18 cellular contexts compared by ENCODE assay signal in genomic region chr22:48104786-48105185, GRCh38.
A peak's percentile ranks its signal among the peaks of the same experiment; 100 is the strongest.
DNase-seq lines count a peak whose midpoint lies in the region; ATAC-seq and TF ChIP-seq lines count a peak whose summit lies in the region.
"Had no signal": no experiment of that assay in that cellular context is flagged by ENCODE, and none has a peak within 500 bp of the region (broad histone marks: within the 10 kb centered on the region; RNA-seq: fewer than 3 reads in every experiment).

No MANE protein-coding gene starts in this region.

- H2AFZ ChIP-seq in PC-3 (ENCODE audit: low read length): no peak overlapping the region
- H2AFZ ChIP-seq: PC-9 had no signal

- peak overlapping the region in 4 of 59 donors; percentile 4 to 75 (median 18) for H3K27ac ChIP-seq in dorsolateral prefrontal cortex
- no peak overlapping the region for H3K27ac ChIP-seq in PC-3 (ENCODE audit: low read length)
- H3K27ac ChIP-seq: 22Rv1, PC-9, RWPE1 had no signal

- H4K20me1 ChIP-seq in PC-3 (ENCODE audit: low read length): no peaks in the 10 kb centered on the region

- peaks cover 26% of the 10 kb centered on the region for H3K27me3 Mint-ChIP-seq in activated CD4-positive, alpha-beta T cell treated with anti-CD3 and anti-CD28 coated beads, Interleukin-2, amount 10 ng/mL, durations not matched to agents 24 days and 14 days
- H3K27me3 Mint-ChIP-seq in activated CD4-positive, alpha-beta T cell treated with anti-CD3 and anti-CD28 coated beads for 36 hours: peaks cover 17% of the 10 kb centered on the region

- ATAC-seq in activated CD4-positive, alpha-beta T cell treated with anti-CD3 and anti-CD28 coated beads for 36 hours: no peak
- ATAC-seq in PC-3 (no peak), GM19455 (IDR thresholded peaks at IDR 0.05; ENCODE audit: unreplicated experiment) (no peak)
- ATAC-seq: GM12878 had no signal

- H3K4me1 ChIP-seq in PC-3 (ENCODE audit: insufficient read depth, low read length): no peaks in the 10 kb centered on the region

- no peaks in the 10 kb centered on the region for H3K9me2 ChIP-seq in PC-3 (replicated peaks; ENCODE audit: low read length)

- no peak overlapping the region for H3K4me3 Mint-ChIP-seq in activated CD4-positive, alpha-beta T cell treated with anti-CD3 and anti-CD28 coated beads, Interleukin-2, amount 10 ng/mL, durations not matched to agents 24 days and 14 days
- no peak overlapping the region for H3K4me3 Mint-ChIP-seq in activated CD4-positive, alpha-beta T cell treated with anti-CD3 and anti-CD28 coated beads for 36 hours
- H3K4me3 Mint-ChIP-seq: B cell; CD4-positive, alpha-beta T cell had no signal

- H3K4me2 ChIP-seq in PC-3 (ENCODE audit: low read length): no peak overlapping the region
- H3K4me2 ChIP-seq: PC-9 had no signal

- no peaks in the 10 kb centered on the region for H3K9me3 ChIP-seq in PC-3 (ENCODE audit: low read length)

- TF ChIP-seq CTCF in dorsolateral prefrontal cortex (IDR thresholded peaks at IDR 0.05 in 54 of 56, conservative IDR thresholded peaks at IDR 0.05 in 2 of 56; ENCODE audit: low read depth in 1 of 56, partially characterized antibody in 56 of 56): no peak
- no peak for TF ChIP-seq CTCF in GM13976 (IDR thresholded peaks at IDR 0.05; ENCODE audit: borderline replicate concordance, control extremely low read depth, extremely low read depth, insufficient read depth, missing control alignments)
- TF ChIP-seq CTCF in PC-3 (conservative IDR thresholded peaks at IDR 0.05; ENCODE audit: low read depth, low read length): no peak

- peak; percentile 34 for DNase-seq in activated CD4-positive, alpha-beta T cell treated with anti-CD3 and anti-CD28 coated beads, Interleukin-2, amount 10 ng/mL, durations not matched to agents 24 days and 14 days
- no peak for DNase-seq in activated CD4-positive, alpha-beta T cell treated with anti-CD3 and anti-CD28 coated beads for 36 hours
- DNase-seq in dorsolateral prefrontal cortex (peak in 6 of 10 donors; percentile 32 to 73 (median 58)), middle frontal gyrus (ENCODE audit: extremely low spot score, low spot score) (peak; percentile 8), GM13976 (ENCODE audit: low spot score) (no peak), PC-3 (no peak)
- DNase-seq in stimulated activated naive CD4-positive, alpha-beta T cell treated with Interleukin-2 at 50 U/mL for 16 hours (lab: John Stamatoyannopoulos, UW): no peak
- DNase-seq: CD4-positive, alpha-beta T cell; KBM-7; NCI-H1105 treated with DMSO at 0.1 percent for 48 hours; NCI-H2107; NCI-H510A; PC-9 had no signal

- H3K36me3 Mint-ChIP-seq in activated CD4-positive, alpha-beta T cell treated with anti-CD3 and anti-CD28 coated beads, Interleukin-2, amount 10 ng/mL, durations not matched to agents 24 days and 14 days (ENCODE audit: low read depth): no peaks in the 10 kb centered on the region
- peaks cover 3% of the 10 kb centered on the region for H3K36me3 Mint-ChIP-seq in activated CD4-positive, alpha-beta T cell treated with anti-CD3 and anti-CD28 coated beads for 36 hours (ENCODE audit: low read depth)

- no peaks in the 10 kb centered on the region for H3K79me2 ChIP-seq in PC-3 (ENCODE audit: low read length)

- no TSS peak for BruUV-seq in PC-3 (replicated peaks; lab: Mats Ljungman, UMichigan)

- peaks cover 10% of the 10 kb centered on the region for H3K9me3 Mint-ChIP-seq in activated CD4-positive, alpha-beta T cell treated with anti-CD3 and anti-CD28 coated beads, Interleukin-2, amount 10 ng/mL, durations not matched to agents 24 days and 14 days
- H3K9me3 Mint-ChIP-seq in activated CD4-positive, alpha-beta T cell treated with anti-CD3 and anti-CD28 coated beads for 36 hours (ENCODE audit: low read depth): peaks cover 8% of the 10 kb centered on the region

- H3K27ac Mint-ChIP-seq in activated CD4-positive, alpha-beta T cell treated with anti-CD3 and anti-CD28 coated beads, Interleukin-2, amount 10 ng/mL, durations not matched to agents 24 days and 14 days: no peak overlapping the region
- no peak overlapping the region for H3K27ac Mint-ChIP-seq in activated CD4-positive, alpha-beta T cell treated with anti-CD3 and anti-CD28 coated beads for 36 hours
- H3K27ac Mint-ChIP-seq: B cell; CD4-positive, alpha-beta T cell had no signal

- H3K9ac ChIP-seq in PC-3 (ENCODE audit: low read length): no peak overlapping the region

- no peaks in the 10 kb centered on the region for H3F3A ChIP-seq in PC-3 (ENCODE audit: low read length, unreplicated experiment)

- in situ Hi-C loops in GM13976 (cut with MboI; ENCODE audit: low sequenced_read_pairs, unreplicated experiment): no loop called here

- H3K36me3 ChIP-seq in PC-3 (ENCODE audit: low read depth, low read length): no peaks in the 10 kb centered on the region

- intact Hi-C loops in activated CD4-positive, alpha-beta T cell treated with anti-CD3 and anti-CD28 coated beads, Interleukin-2, amount 10 ng/mL, durations not matched to agents 24 days and 14 days (cut with micrococcal nuclease): no loop called here
- intact Hi-C loops in activated CD4-positive, alpha-beta T cell treated with anti-CD3 and anti-CD28 coated beads for 36 hours (cut with DNase I, micrococcal nuclease): no loop called here
- intact Hi-C loops in dorsolateral prefrontal cortex (cut with DNase I) (no loop called here), PC-3 (cut with micrococcal nuclease) (no loop called here)

- POLR2A ChIA-PET in activated CD4-positive, alpha-beta T cell treated with anti-CD3 and anti-CD28 coated beads for 36 hours (lab: Charles Lee): no interaction called here
- POLR2A ChIA-PET in PC-3 (lab: Charles Lee; ENCODE audit: unreplicated experiment): no interaction called here

- H3K4me1 Mint-ChIP-seq in activated CD4-positive, alpha-beta T cell treated with anti-CD3 and anti-CD28 coated beads, Interleukin-2, amount 10 ng/mL, durations not matched to agents 24 days and 14 days: peaks cover 12% of the 10 kb centered on the region
- H3K4me1 Mint-ChIP-seq in activated CD4-positive, alpha-beta T cell treated with anti-CD3 and anti-CD28 coated beads for 36 hours: peaks cover 3% of the 10 kb centered on the region

- peaks cover 0 to 11% (median 0%) of the 10 kb centered on the region in 45 donors for H3K27me3 ChIP-seq in dorsolateral prefrontal cortex
- H3K27me3 ChIP-seq in PC-3 (ENCODE audit: low read length): peaks cover 19% of the 10 kb centered on the region

- H3K4me3 ChIP-seq in dorsolateral prefrontal cortex: peak overlapping the region in 1 of 59 donors; percentile 10
- H3K4me3 ChIP-seq in PC-3 (ENCODE audit: low read length): no peak overlapping the region
- H3K4me3 ChIP-seq: GM12878, PC-9 had no signal

- CTCF ChIA-PET in activated CD4-positive, alpha-beta T cell treated with anti-CD3 and anti-CD28 coated beads for 36 hours (lab: Charles Lee): no interaction called here
- CTCF ChIA-PET in PC-3 (lab: Charles Lee): no interaction called here

Comparison
In these comparisons a context has a peak if more than half of its experiments do, and no peak if none do; other contexts are left out.
1. DNase-seq: peak in activated CD4-positive, alpha-beta T cell treated with anti-CD3 and anti-CD28 coated beads, Interleukin-2, amount 10 ng/mL, durations not matched to agents 24 days and 14 days (single experiment), dorsolateral prefrontal cortex (6 of 10) and middle frontal gyrus (single experiment); none in activated CD4-positive, alpha-beta T cell treated with anti-CD3 and anti-CD28 coated beads for 36 hours (single experiment), GM13976 (single experiment), PC-3 (single experiment) and stimulated activated naive CD4-positive, alpha-beta T cell treated with Interleukin-2 at 50 U/mL for 16 hours (single experiment).